In genomic region chr1:116923421-116923820, GRCh38 we compare ENCODE assay signal across 1 cellular context.
TF ChIP-seq lines count a peak whose summit lies in the region.

No MANE protein-coding gene starts in this region.

TF ChIP-seq in GM23338, 12 proteins besides CTCF, POLR2A, EP300 and RAD21:
- TF ChIP-seq ZNF462 (CRISPR knock-in tag; IDR thresholded peaks at IDR 0.05) (no peak), CREB1 (CRISPR knock-in tag; IDR thresholded peaks at IDR 0.05; ENCODE audit: low read depth) (no peak), EZH2phosphoT487 (IDR thresholded peaks at IDR 0.05; ENCODE audit: unreplicated experiment) (no peak), ZNF331 (CRISPR knock-in tag; IDR thresholded peaks at IDR 0.05; ENCODE audit: low read depth) (no peak), ETS1 (IDR thresholded peaks at IDR 0.05) (no peak), EZH2 (IDR thresholded peaks at IDR 0.05; ENCODE audit: low read depth, unreplicated experiment) (no peak), NANOG (IDR thresholded peaks at IDR 0.05; ENCODE audit: borderline replicate concordance) (no peak), JUNB (IDR thresholded peaks at IDR 0.05; ENCODE audit: unreplicated experiment) (no peak), REST (IDR thresholded peaks at IDR 0.05; ENCODE audit: unreplicated experiment) (no peak), POLR2AphosphoS5 (IDR thresholded peaks at IDR 0.05; ENCODE audit: low read depth) (no peak), STAT1 (IDR thresholded peaks at IDR 0.05; ENCODE audit: unreplicated experiment) (no peak), ZNF114 (CRISPR knock-in tag; IDR thresholded peaks at IDR 0.05) (no peak)
